In the genomic region with DNA sequence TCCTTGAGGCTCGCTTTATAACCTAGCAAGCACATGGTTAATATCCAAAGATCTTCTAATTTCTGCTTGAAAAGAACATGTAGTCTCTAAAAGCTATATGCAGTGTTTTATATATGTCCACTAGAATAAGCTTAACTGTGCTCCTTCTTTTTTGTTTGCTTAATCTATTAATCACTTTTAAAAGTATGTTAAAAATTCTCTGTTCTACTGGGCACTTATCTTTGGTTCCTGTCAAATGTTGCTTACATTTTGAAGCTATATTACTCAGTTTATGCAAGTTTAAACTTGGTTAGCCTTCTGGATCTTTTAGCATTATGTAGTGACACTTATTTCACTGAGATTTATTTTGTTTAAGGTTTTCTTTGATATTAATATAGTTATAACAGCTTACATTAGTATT, we compare ENCODE assay signal across 33 cellular contexts.
"Had no signal": no experiment of that assay in that cellular context is flagged by ENCODE, and none has a peak within 500 bp of the region (broad histone marks: within the 10 kb centered on the region; RNA-seq: fewer than 3 reads in every experiment).

No MANE protein-coding gene starts in this region.

- H3K27ac ChIP-seq: ascending aorta, PC-9, SJSA1 had no signal

- H3K27me3 ChIP-seq: ascending aorta, MG63, SJSA1 had no signal

- H3K4me3 ChIP-seq: ascending aorta, MG63, PC-9, SJSA1 had no signal

- DNase-seq: activated B cell treated with CpG ODN at 0.5 μM for 24 hours; activated CD4-positive, alpha-beta memory T cell treated with anti-CD3 and anti-CD28 coated beads for 36 hours; activated CD4-positive, alpha-beta T cell treated with anti-CD3 and anti-CD28 coated beads for 4 hours; activated CD4-positive, alpha-beta T cell treated with anti-CD3 and anti-CD28 coated beads, Interleukin-2, amount 50 U/mL, for 1 hour; activated CD4-positive, CD25-positive, alpha-beta regulatory T cell treated with anti-CD3 and anti-CD28 coated beads, Interleukin-2, amount 50 U/mL, for 72 hours; activated CD8-positive, alpha-beta memory T cell treated with anti-CD3 and anti-CD28 coated beads, Interleukin-2, amount 10 ng/mL, durations not matched to agents 7 days and 5 days; activated CD8-positive, alpha-beta memory T cell treated with anti-CD3 and anti-CD28 coated beads, Interleukin-2, amount 50 U/mL, for 48 hours; activated effector memory CD4-positive, alpha-beta T cell treated with Interleukin-2 at 50 U/mL for 16 hours; activated naive CD4-positive, alpha-beta T cell treated with anti-CD3 and anti-CD28 coated beads, Interleukin-2, amount 10 ng/mL, durations not matched to agents 7 days and 5 days; activated naive CD8-positive, alpha-beta T cell treated with anti-CD3 and anti-CD28 coated beads, Interleukin-2, amount 50 U/mL, for 24 hours; activated T-cell treated with anti-CD3 and anti-CD28 coated beads, Interleukin-2, amount 50 U/mL, for 48 hours; amniotic stem cell; Kasumi-1; KG1; MG63; MV-4-11; NCI-H1092; NCI-H146; NCI-H187; NCI-H2029 treated with DMSO at 0.1 percent for 48 hours; NCI-H2107; NCI-H2171; NCI-H510A; NCI-H526; NCI-H748 treated with DMSO at 0.1 percent for 48 hours; NK-92 treated with Interleukin-12 subunit alpha and Interleukin-12 subunit beta, amount 100 ng/mL, for 24 hours; PC-9; SHP77 treated with DMSO at 0.1 percent for 48 hours; SK-N-SH had no signal

- H3K36me3 ChIP-seq: MG63, SJSA1 had no signal

- FAIRE-seq: RCC 7860, TTC549 had no signal
